In genomic region chr7:43856996-43857395, GRCh38 we compare ENCODE assay signal across 20 cellular contexts. TPM values are rescaled to one million over a fixed set of nuclear protein-coding genes. Genes with fewer than 3 reads are reported as not detected.
DNase-seq lines count a peak whose midpoint lies in the region; ATAC-seq and TF ChIP-seq lines count a peak whose summit lies in the region.
"Had no signal": no experiment of that assay in that cellular context is flagged by ENCODE, and none has a peak within 500 bp of the region (broad histone marks: within the 10 kb centered on the region; RNA-seq: fewer than 3 reads in every experiment).

No MANE protein-coding gene starts in this region.

- DNase-seq in activated naive CD8-positive, alpha-beta T cell treated with anti-CD3 and anti-CD28 coated beads, Interleukin-2, amount 50 U/mL, for 24 hours, result no peak
- DNase-seq in activated naive CD8-positive, alpha-beta T cell treated with anti-CD3 and anti-CD28 coated beads for 36 hours, result no peak
- DNase-seq in M059J (ENCODE audit: low read depth) (peak; percentile 63), epithelial cell of esophagus (ENCODE audit: low read depth) (peak; percentile 19), NCI-H1105 treated with DMSO at 0.1 percent for 48 hours (lab: John Stamatoyannopoulos, UW) (no peak), T-cell (no peak)
- DNase-seq: activated CD8-positive, alpha-beta memory T cell treated with anti-CD3 and anti-CD28 coated beads, Interleukin-2, amount 50 U/mL, for 48 hours; activated naive CD4-positive, alpha-beta T cell; hypothalamus; NCI-H1930; NCI-H2227 treated with DMSO at 0.1 percent for 48 hours; NCI-H774; posterior cingulate gyrus; right lobe of liver; stimulated activated CD4-positive, alpha-beta T cell treated with anti-CD3 and anti-CD28 coated beads, Interleukin-15, amount 100 ng/mL, for 24 hours; upper lobe of right lung had no signal

- no peak overlapping the region for H3K4me3 ChIP-seq in epithelial cell of esophagus (ENCODE audit: low read length)
- H3K4me3 ChIP-seq: ascending aorta, gastroesophageal sphincter, right lobe of liver, upper lobe of right lung had no signal

- no peaks in the 10 kb centered on the region for H3K9me3 Mint-ChIP-seq in activated naive CD8-positive, alpha-beta T cell treated with anti-CD3 and anti-CD28 coated beads, Interleukin-2, amount 50 U/mL, for 24 hours
- no peaks in the 10 kb centered on the region for H3K9me3 Mint-ChIP-seq in activated naive CD8-positive, alpha-beta T cell treated with anti-CD3 and anti-CD28 coated beads for 36 hours
- no peaks in the 10 kb centered on the region for H3K9me3 Mint-ChIP-seq in T-cell

- POLR2A ChIA-PET in T-cell (lab: Charles Lee), result no interaction called here

- H3K36me3 Mint-ChIP-seq in activated naive CD8-positive, alpha-beta T cell treated with anti-CD3 and anti-CD28 coated beads, Interleukin-2, amount 50 U/mL, for 24 hours (ENCODE audit: low read depth), result no peaks in the 10 kb centered on the region
- H3K36me3 Mint-ChIP-seq in activated naive CD8-positive, alpha-beta T cell treated with anti-CD3 and anti-CD28 coated beads for 36 hours, result no peaks in the 10 kb centered on the region
- H3K36me3 Mint-ChIP-seq in T-cell, result no peaks in the 10 kb centered on the region

- H3K27ac Mint-ChIP-seq in activated naive CD8-positive, alpha-beta T cell treated with anti-CD3 and anti-CD28 coated beads, Interleukin-2, amount 50 U/mL, for 24 hours, result no peak overlapping the region
- no peak overlapping the region for H3K27ac Mint-ChIP-seq in activated naive CD8-positive, alpha-beta T cell treated with anti-CD3 and anti-CD28 coated beads for 36 hours
- no peak overlapping the region for H3K27ac Mint-ChIP-seq in T-cell

- CTCF ChIA-PET in T-cell (lab: Charles Lee), result no interaction called here

- peaks cover 5% of the 10 kb centered on the region for H3K27me3 Mint-ChIP-seq in activated naive CD8-positive, alpha-beta T cell treated with anti-CD3 and anti-CD28 coated beads, Interleukin-2, amount 50 U/mL, for 24 hours
- no peaks in the 10 kb centered on the region for H3K27me3 Mint-ChIP-seq in activated naive CD8-positive, alpha-beta T cell treated with anti-CD3 and anti-CD28 coated beads for 36 hours
- no peaks in the 10 kb centered on the region for H3K27me3 Mint-ChIP-seq in T-cell

- peak; percentile 73 for ATAC-seq in activated naive CD8-positive, alpha-beta T cell treated with anti-CD3 and anti-CD28 coated beads, Interleukin-2, amount 50 U/mL, for 24 hours
- no peak for ATAC-seq in HG03571 (IDR thresholded peaks at IDR 0.05; ENCODE audit: unreplicated experiment)
- no peak for ATAC-seq in T-cell (replicated peaks in 1 of 4)
- ATAC-seq: gastroesophageal sphincter, upper lobe of right lung had no signal

- H3K4me3 Mint-ChIP-seq in activated naive CD8-positive, alpha-beta T cell treated with anti-CD3 and anti-CD28 coated beads, Interleukin-2, amount 50 U/mL, for 24 hours, result no peak overlapping the region
- H3K4me3 Mint-ChIP-seq in activated naive CD8-positive, alpha-beta T cell treated with anti-CD3 and anti-CD28 coated beads for 36 hours, result no peak overlapping the region
- H3K4me3 Mint-ChIP-seq in T-cell, result no peak overlapping the region
- H3K4me3 Mint-ChIP-seq: neural crest cell had no signal

- H3K4me1 Mint-ChIP-seq in activated naive CD8-positive, alpha-beta T cell treated with anti-CD3 and anti-CD28 coated beads, Interleukin-2, amount 50 U/mL, for 24 hours, result no peaks in the 10 kb centered on the region
- no peaks in the 10 kb centered on the region for H3K4me1 Mint-ChIP-seq in activated naive CD8-positive, alpha-beta T cell treated with anti-CD3 and anti-CD28 coated beads for 36 hours
- H3K4me1 Mint-ChIP-seq in T-cell, result no peaks in the 10 kb centered on the region
- H3K4me1 Mint-ChIP-seq: neural crest cell had no signal

- TF ChIP-seq CTCF in epithelial cell of esophagus (IDR thresholded peaks at IDR 0.05; ENCODE audit: insufficient read depth, low read depth, low read length, missing control alignments), result no peak

RNA-seq across cellular contexts. Expression of gene MRPS24, which starts 12.3 kb away (rescaled TPM):
- total RNA-seq in activated naive CD8-positive, alpha-beta T cell treated with anti-CD3 and anti-CD28 coated beads for 36 hours, result 100 to 1,000 TPM; 142 to 152 TPM
- 206 and 260 TPM in 2 replicates for total RNA-seq in M059J (2014; rRNA removed; shearing (Covaris generic))
- 10 to 100 TPM; 44.6 to 71.6 (median 58.4) TPM for total RNA-seq in T-cell

RNA-seq across cellular contexts. Expression of gene URGCP, which starts 49.4 kb away (rescaled TPM):
- total RNA-seq in activated naive CD8-positive, alpha-beta T cell treated with anti-CD3 and anti-CD28 coated beads for 36 hours, result 10 to 100 TPM; 24.3 to 26.1 TPM
- total RNA-seq in M059J (2014; rRNA removed; shearing (Covaris generic)), result 40.9 and 45.0 TPM in 2 replicates
- total RNA-seq in T-cell, result 10 to 100 TPM; 22.3 to 35.2 (median 33.6) TPM

Comparison
In these comparisons a context has a peak if more than half of its experiments do, and no peak if none do; other contexts are left out.
1. DNase-seq: peak in M059J (single experiment) and epithelial cell of esophagus (single experiment); none in activated naive CD8-positive, alpha-beta T cell treated with anti-CD3 and anti-CD28 coated beads, Interleukin-2, amount 50 U/mL, for 24 hours (single experiment), activated naive CD8-positive, alpha-beta T cell treated with anti-CD3 and anti-CD28 coated beads for 36 hours (single experiment), NCI-H1105 treated with DMSO at 0.1 percent for 48 hours (single experiment) and T-cell (0 of 34).